Comparison of ENCODE assay signal across 1 cellular context in genomic region chr12:68686595-68687521, GRCh38.
A peak's percentile ranks its signal among the peaks of the same experiment; 100 is the strongest.
TF ChIP-seq lines count a peak whose summit lies in the region.

Gene NUP107 (plus strand): TSS chr12:68686978. CDS start chr12:68687066, 88 bp downstream.

TF ChIP-seq in HepG2, 621 proteins besides CTCF, POLR2A, EP300 and RAD21 (continued from another document and continues in another):
- TF ChIP-seq, protein P1, sequence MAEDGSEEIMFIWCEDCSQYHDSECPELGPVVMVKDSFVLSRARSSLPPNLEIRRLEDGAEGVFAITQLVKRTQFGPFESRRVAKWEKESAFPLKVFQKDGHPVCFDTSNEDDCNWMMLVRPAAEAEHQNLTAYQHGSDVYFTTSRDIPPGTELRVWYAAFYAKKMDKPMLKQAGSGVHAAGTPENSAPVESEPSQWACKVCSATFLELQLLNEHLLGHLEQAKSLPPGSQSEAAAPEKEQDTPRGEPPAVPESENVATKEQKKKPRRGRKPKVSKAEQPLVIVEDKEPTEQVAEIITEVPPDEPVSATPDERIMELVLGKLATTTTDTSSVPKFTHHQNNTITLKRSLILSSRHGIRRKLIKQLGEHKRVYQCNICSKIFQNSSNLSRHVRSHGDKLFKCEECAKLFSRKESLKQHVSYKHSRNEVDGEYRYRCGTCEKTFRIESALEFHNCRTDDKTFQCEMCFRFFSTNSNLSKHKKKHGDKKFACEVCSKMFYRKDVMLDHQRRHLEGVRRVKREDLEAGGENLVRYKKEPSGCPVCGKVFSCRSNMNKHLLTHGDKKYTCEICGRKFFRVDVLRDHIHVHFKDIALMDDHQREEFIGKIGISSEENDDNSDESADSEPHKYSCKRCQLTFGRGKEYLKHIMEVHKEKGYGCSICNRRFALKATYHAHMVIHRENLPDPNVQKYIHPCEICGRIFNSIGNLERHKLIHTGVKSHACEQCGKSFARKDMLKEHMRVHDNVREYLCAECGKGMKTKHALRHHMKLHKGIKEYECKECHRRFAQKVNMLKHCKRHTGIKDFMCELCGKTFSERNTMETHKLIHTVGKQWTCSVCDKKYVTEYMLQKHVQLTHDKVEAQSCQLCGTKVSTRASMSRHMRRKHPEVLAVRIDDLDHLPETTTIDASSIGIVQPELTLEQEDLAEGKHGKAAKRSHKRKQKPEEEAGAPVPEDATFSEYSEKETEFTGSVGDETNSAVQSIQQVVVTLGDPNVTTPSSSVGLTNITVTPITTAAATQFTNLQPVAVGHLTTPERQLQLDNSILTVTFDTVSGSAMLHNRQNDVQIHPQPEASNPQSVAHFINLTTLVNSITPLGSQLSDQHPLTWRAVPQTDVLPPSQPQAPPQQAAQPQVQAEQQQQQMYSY (CRISPR knock-in tag; IDR thresholded peaks at IDR 0.05): peak; percentile 33; the same call in 1 of the 2 replicates
- TF ChIP-seq ATF5 (CRISPR knock-in tag; IDR thresholded peaks at IDR 0.05; ENCODE audit: low read depth) (no peak), SP1 (IDR thresholded peaks at IDR 0.05) (no peak), SP1 (CRISPR knock-in tag; IDR thresholded peaks at IDR 0.05) (peak; percentile 83), ERF (CRISPR knock-in tag; IDR thresholded peaks at IDR 0.05) (peak; percentile 88), ZNF878 (CRISPR knock-in tag; IDR thresholded peaks at IDR 0.05) (0 out of 2 replicates have a peak, but pooled peaks have one; percentile 38), PHB2 (IDR thresholded peaks at IDR 0.05; ENCODE audit: partially characterized antibody) (no peak), ZNF616 (CRISPR knock-in tag; IDR thresholded peaks at IDR 0.05; ENCODE audit: low read depth) (no peak), STAG1 (CRISPR knock-in tag; IDR thresholded peaks at IDR 0.05) (peak; percentile 36), TFDP1 (CRISPR knock-in tag; IDR thresholded peaks at IDR 0.05; ENCODE audit: borderline replicate concordance) (peak; percentile 100), LCORL (IDR thresholded peaks at IDR 0.05) (no peak), LCORL (CRISPR knock-in tag; IDR thresholded peaks at IDR 0.05) (peak; percentile 71), NCOA5 (CRISPR knock-in tag; IDR thresholded peaks at IDR 0.05) (no peak), ZNF335 (CRISPR knock-in tag; IDR thresholded peaks at IDR 0.05) (peak; percentile 90), NRL (CRISPR knock-in tag; IDR thresholded peaks at IDR 0.05; ENCODE audit: borderline replicate concordance) (peak; percentile 62; the same call in 1 of the 2 replicates), ZMAT3 (CRISPR knock-in tag; conservative IDR thresholded peaks at IDR 0.05) (peak; percentile 71; the same call in 1 of the 2 replicates), EHMT2 (IDR thresholded peaks at IDR 0.05; ENCODE audit: borderline replicate concordance, low read depth, low read length) (no peak), TCF12 (IDR thresholded peaks at IDR 0.05) (no peak), TCF12 (CRISPR knock-in tag; IDR thresholded peaks at IDR 0.05) (no peak), FIP1L1 (IDR thresholded peaks at IDR 0.05; ENCODE audit: borderline replicate concordance, insufficient read depth, low read depth, low read length) (no peak), FOXO4 (CRISPR knock-in tag; conservative IDR thresholded peaks at IDR 0.05) (no peak), ZBTB20 (CRISPR knock-in tag; IDR thresholded peaks at IDR 0.05; ENCODE audit: borderline replicate concordance, low read depth) (peak; percentile 50; the same call in 1 of the 2 replicates), MIER3 (CRISPR knock-in tag; IDR thresholded peaks at IDR 0.05; ENCODE audit: borderline replicate concordance) (peak; percentile 91; the same call in 1 of the 2 replicates), U2AF2 (IDR thresholded peaks at IDR 0.05; ENCODE audit: low read depth, low read length) (no peak), ZMAT5 (CRISPR knock-in tag; IDR thresholded peaks at IDR 0.05; ENCODE audit: borderline replicate concordance, low read depth) (no peak), PHF5A (CRISPR knock-in tag; IDR thresholded peaks at IDR 0.05; ENCODE audit: low read depth, unreplicated experiment) (peak; percentile 89), KDM3A (CRISPR knock-in tag; IDR thresholded peaks at IDR 0.05; ENCODE audit: low read depth) (peak; percentile 81; the same call in 1 of the 2 replicates), AGO1 (IDR thresholded peaks at IDR 0.05; ENCODE audit: low read depth, low read length, poor library complexity, severe bottlenecking) (no peak), ZNF225 (CRISPR knock-in tag; IDR thresholded peaks at IDR 0.05) (0 out of 2 replicates have a peak, but pooled peaks have one; percentile 80), HINFP (CRISPR knock-in tag; IDR thresholded peaks at IDR 0.05; ENCODE audit: low read depth) (no peak), MED13 (CRISPR knock-in tag; IDR thresholded peaks at IDR 0.05) (0 out of 2 replicates have a peak, but pooled peaks have one; percentile 43), EEA1 (CRISPR knock-in tag; IDR thresholded peaks at IDR 0.05; ENCODE audit: borderline replicate concordance) (no peak), DNMT3B (CRISPR knock-in tag; conservative IDR thresholded peaks at IDR 0.05) (peak; percentile 89), ZNF256 (CRISPR knock-in tag; conservative IDR thresholded peaks at IDR 0.05) (no peak), MATR3 (CRISPR knock-in tag; IDR thresholded peaks at IDR 0.05) (no peak), NCOR1 (IDR thresholded peaks at IDR 0.05; ENCODE audit: borderline replicate concordance, low read length) (peak; percentile 78; the same call in 1 of the 2 replicates), ZNF629 (CRISPR knock-in tag; conservative IDR thresholded peaks at IDR 0.05) (peak; percentile 44; the same call in 1 of the 2 replicates), RBFOX2 (IDR thresholded peaks at IDR 0.05; ENCODE audit: low read depth, low read length) (peak; percentile 63), PAX8 (CRISPR knock-in tag; IDR thresholded peaks at IDR 0.05; ENCODE audit: borderline replicate concordance) (no peak), BRCA1 (CRISPR knock-in tag; IDR thresholded peaks at IDR 0.05) (no peak), ZNF280B (CRISPR knock-in tag; IDR thresholded peaks at IDR 0.05; ENCODE audit: borderline replicate concordance) (no peak; the same call in 1 of the 2 replicates), ZSCAN31 (CRISPR knock-in tag; IDR thresholded peaks at IDR 0.05; ENCODE audit: low read depth) (peak; percentile 85), CSRNP1 (CRISPR knock-in tag; IDR thresholded peaks at IDR 0.05) (peak; percentile 74; the same call in 1 of the 2 replicates), IRF1 (CRISPR knock-in tag; IDR thresholded peaks at IDR 0.05; ENCODE audit: low read depth) (no peak), PITX1 (CRISPR knock-in tag; IDR thresholded peaks at IDR 0.05) (0 out of 2 replicates have a peak, but pooled peaks have one; percentile 69), FOXK1 (CRISPR knock-in tag; IDR thresholded peaks at IDR 0.05; ENCODE audit: borderline replicate concordance, low read depth) (peak; percentile 99)
- TF ChIP-seq, protein P2, sequence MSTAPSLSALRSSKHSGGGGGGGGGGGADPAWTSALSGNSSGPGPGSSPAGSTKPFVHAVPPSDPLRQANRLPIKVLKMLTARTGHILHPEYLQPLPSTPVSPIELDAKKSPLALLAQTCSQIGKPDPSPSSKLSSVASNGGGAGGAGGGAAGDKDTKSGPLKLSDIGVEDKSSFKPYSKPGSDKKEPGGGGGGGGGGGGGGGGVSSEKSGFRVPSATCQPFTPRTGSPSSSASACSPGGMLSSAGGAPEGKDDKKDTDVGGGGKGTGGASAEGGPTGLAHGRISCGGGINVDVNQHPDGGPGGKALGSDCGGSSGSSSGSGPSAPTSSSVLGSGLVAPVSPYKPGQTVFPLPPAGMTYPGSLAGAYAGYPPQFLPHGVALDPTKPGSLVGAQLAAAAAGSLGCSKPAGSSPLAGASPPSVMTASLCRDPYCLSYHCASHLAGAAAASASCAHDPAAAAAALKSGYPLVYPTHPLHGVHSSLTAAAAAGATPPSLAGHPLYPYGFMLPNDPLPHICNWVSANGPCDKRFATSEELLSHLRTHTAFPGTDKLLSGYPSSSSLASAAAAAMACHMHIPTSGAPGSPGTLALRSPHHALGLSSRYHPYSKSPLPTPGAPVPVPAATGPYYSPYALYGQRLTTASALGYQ (CRISPR knock-in tag; IDR thresholded peaks at IDR 0.05): peak; percentile 65; the same call in 1 of the 2 replicates
- TF ChIP-seq, protein P3, sequence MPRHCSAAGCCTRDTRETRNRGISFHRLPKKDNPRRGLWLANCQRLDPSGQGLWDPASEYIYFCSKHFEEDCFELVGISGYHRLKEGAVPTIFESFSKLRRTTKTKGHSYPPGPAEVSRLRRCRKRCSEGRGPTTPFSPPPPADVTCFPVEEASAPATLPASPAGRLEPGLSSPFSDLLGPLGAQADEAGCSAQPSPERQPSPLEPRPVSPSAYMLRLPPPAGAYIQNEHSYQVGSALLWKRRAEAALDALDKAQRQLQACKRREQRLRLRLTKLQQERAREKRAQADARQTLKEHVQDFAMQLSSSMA (CRISPR knock-in tag; IDR thresholded peaks at IDR 0.05): peak; percentile 84
- TF ChIP-seq, protein P4, sequence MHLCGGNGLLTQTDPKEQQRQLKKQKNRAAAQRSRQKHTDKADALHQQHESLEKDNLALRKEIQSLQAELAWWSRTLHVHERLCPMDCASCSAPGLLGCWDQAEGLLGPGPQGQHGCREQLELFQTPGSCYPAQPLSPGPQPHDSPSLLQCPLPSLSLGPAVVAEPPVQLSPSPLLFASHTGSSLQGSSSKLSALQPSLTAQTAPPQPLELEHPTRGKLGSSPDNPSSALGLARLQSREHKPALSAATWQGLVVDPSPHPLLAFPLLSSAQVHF (CRISPR knock-in tag; IDR thresholded peaks at IDR 0.05): no peak
